Comparison of ENCODE assay signal across 35 cellular contexts in genomic region chr1:83805921-83806320, GRCh38.
"Had no signal": no experiment of that assay in that cellular context is flagged by ENCODE, and none has a peak within 500 bp of the region (broad histone marks: within the 10 kb centered on the region; RNA-seq: fewer than 3 reads in every experiment).

No MANE protein-coding gene starts in this region.

- H3K4me3 ChIP-seq: MG63 had no signal

- H3K27me3 ChIP-seq: MG63 had no signal

- H3K9me3 ChIP-seq: MG63 had no signal

- H3K36me3 ChIP-seq: MG63 had no signal

- DNase-seq: Karpas-422, Kasumi-1, MG63, MM.1S, MV-4-11, NCI-H1048, NCI-H1092, NCI-H1092 treated with DMSO at 0.1 percent for 48 hours, NCI-H1105, NCI-H1105 treated with DMSO at 0.1 percent for 48 hours, NCI-H1417, NCI-H1417 treated with DMSO at 0.1 percent for 48 hours, NCI-H1436, NCI-H1436 treated with DMSO at 0.1 percent for 48 hours, NCI-H146, NCI-H1694, NCI-H1694 treated with DMSO at 0.1 percent for 48 hours, NCI-H187, NCI-H187 treated with DMSO at 0.1 percent for 48 hours, NCI-H1930, NCI-H2029, NCI-H2081, NCI-H2081 treated with DMSO at 0.1 percent for 48 hours, NCI-H2107, NCI-H2171, NCI-H2171 treated with DMSO at 0.1 percent for 48 hours, NCI-H2227 treated with DMSO at 0.1 percent for 48 hours, NCI-H226, NCI-H345, NCI-H446, NCI-H446 treated with DMSO at 0.1 percent for 48 hours, NCI-H510A, NCI-H510A treated with DMSO at 0.1 percent for 48 hours, NCI-H524, NCI-H524 treated with DMSO at 0.1 percent for 48 hours had no signal
